Comparison of ENCODE assay signal across 11 cellular contexts in the genomic region with DNA sequence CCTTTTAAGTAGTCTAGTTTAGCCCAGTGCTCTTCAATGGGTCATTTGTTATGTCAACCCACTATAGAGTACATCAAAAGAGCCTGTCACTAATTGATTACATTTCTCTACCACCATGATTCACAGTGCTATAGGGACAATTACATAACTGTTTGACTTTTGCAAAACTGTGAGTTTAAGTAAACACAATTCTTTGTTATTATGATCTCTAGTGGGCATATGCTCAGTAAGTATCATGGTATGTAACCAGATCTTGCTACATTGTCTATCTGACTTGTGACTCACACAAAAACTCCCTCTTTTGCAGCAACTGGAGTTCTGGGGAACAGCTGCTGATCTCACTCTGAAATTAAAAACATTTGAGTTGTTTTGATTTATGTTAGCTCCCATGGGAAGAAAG.
A peak's percentile ranks its signal among the peaks of the same experiment; 100 is the strongest.
DNase-seq lines count a peak whose midpoint lies in the region; ATAC-seq and TF ChIP-seq lines count a peak whose summit lies in the region.
"Had no signal": no experiment of that assay in that cellular context is flagged by ENCODE, and none has a peak within 500 bp of the region (broad histone marks: within the 10 kb centered on the region; RNA-seq: fewer than 3 reads in every experiment).

No MANE protein-coding gene starts in this region.

- H3K4me2 ChIP-seq in PC-3 (ENCODE audit: low read length): peak overlapping the region; percentile 4; the same call in 1 of the 2 replicates

- POLR2A ChIA-PET in A673 (lab: Charles Lee; ENCODE audit: low non-redundant PET): no interaction called here
- POLR2A ChIA-PET in PC-3 (lab: Charles Lee; ENCODE audit: unreplicated experiment): no interaction called here

- BruUV-seq in A673 (replicated peaks; lab: Mats Ljungman, UMichigan): no TSS peak
- BruUV-seq in PC-3 (replicated peaks; lab: Mats Ljungman, UMichigan): no TSS peak

- H3K4me1 ChIP-seq in A673 (ENCODE audit: insufficient read depth, low read length, poor library complexity, severe bottlenecking) (no peaks in the 10 kb centered on the region), PC-3 (ENCODE audit: insufficient read depth, low read length) (peaks cover 18% of the 10 kb centered on the region)

- peak; percentile 7 for DNase-seq in A673 (ENCODE audit: low spot score)
- peak; percentile 88 for DNase-seq in HS-5 (ENCODE audit: low read depth)
- peak; percentile 78 for DNase-seq in PC-3
- peak; percentile 92 for DNase-seq in fibroblast of pulmonary artery (ENCODE audit: low read depth)
- no peak for DNase-seq in substantia nigra (lab: John Stamatoyannopoulos, UW)
- DNase-seq: activated CD4-positive, alpha-beta memory T cell treated with anti-CD3 and anti-CD28 coated beads for 36 hours had no signal

- no peak overlapping the region for H3K4me3 ChIP-seq in A673 (ENCODE audit: low read depth, low read length, poor library complexity, severe bottlenecking)
- H3K4me3 ChIP-seq in PC-3 (ENCODE audit: low read length): no peak overlapping the region
- H3K4me3 ChIP-seq in fibroblast of pulmonary artery (replicated peaks; ENCODE audit: low read depth, low read length): no peak overlapping the region
- H3K4me3 ChIP-seq: esophagus muscularis mucosa had no signal

- H3K9ac ChIP-seq in PC-3 (ENCODE audit: low read length): no peak overlapping the region

- H3K9me3 ChIP-seq in A673 (ENCODE audit: low read depth, low read length, poor library complexity, severe bottlenecking): no peaks in the 10 kb centered on the region
- no peaks in the 10 kb centered on the region for H3K9me3 ChIP-seq in PC-3 (ENCODE audit: low read length)

- ATAC-seq in PC-3: peak; percentile 93
- no peak for ATAC-seq in HG03175 (IDR thresholded peaks at IDR 0.05; ENCODE audit: unreplicated experiment)
- no peak for ATAC-seq in GM19324 (IDR thresholded peaks at IDR 0.05; ENCODE audit: low FRiP score, unreplicated experiment)
- ATAC-seq in GM18520 (IDR thresholded peaks at IDR 0.05; ENCODE audit: unreplicated experiment): no peak

- H3F3A ChIP-seq in PC-3 (ENCODE audit: low read length, unreplicated experiment): no peaks in the 10 kb centered on the region

- CTCF ChIA-PET in A673 (lab: Charles Lee) (no interaction called here), PC-3 (lab: Charles Lee) (no interaction called here)

- H3K27me3 ChIP-seq in A673 (replicated peaks; ENCODE audit: insufficient read depth, low read depth, low read length, poor library complexity) (no peaks in the 10 kb centered on the region), PC-3 (ENCODE audit: low read length) (no peaks in the 10 kb centered on the region)
- H3K27me3 ChIP-seq: esophagus muscularis mucosa had no signal

- H3K79me2 ChIP-seq in PC-3 (ENCODE audit: low read length): no peaks in the 10 kb centered on the region

- H3K36me3 ChIP-seq in A673 (ENCODE audit: insufficient read depth, low read length, poor library complexity, severe bottlenecking) (no peaks in the 10 kb centered on the region), PC-3 (ENCODE audit: low read depth, low read length) (no peaks in the 10 kb centered on the region)
- H3K36me3 ChIP-seq: esophagus muscularis mucosa had no signal

- no peaks in the 10 kb centered on the region for H3K9me2 ChIP-seq in PC-3 (replicated peaks; ENCODE audit: low read length)

- TF ChIP-seq CTCF in A673 (conservative IDR thresholded peaks at IDR 0.05; ENCODE audit: low read depth, low read length) (no peak), PC-3 (conservative IDR thresholded peaks at IDR 0.05; ENCODE audit: low read depth, low read length) (no peak), fibroblast of pulmonary artery (IDR thresholded peaks at IDR 0.05; ENCODE audit: low read length, missing control alignments) (no peak)

- H3K27ac ChIP-seq in A673 (ENCODE audit: low read depth, low read length, poor library complexity, severe bottlenecking) (no peak overlapping the region), PC-3 (ENCODE audit: low read length) (0 out of 2 replicates have a peak overlapping the region, but pooled peaks have one; percentile 3), substantia nigra (ENCODE audit: low read depth, low read length, poor library complexity, severe bottlenecking) (no peak overlapping the region)
- H3K27ac ChIP-seq: C4-2B, esophagus muscularis mucosa had no signal

- no peaks in the 10 kb centered on the region for H4K20me1 ChIP-seq in PC-3 (ENCODE audit: low read length)

- no peak overlapping the region for H2AFZ ChIP-seq in PC-3 (ENCODE audit: low read length)

- intact Hi-C loops in A673 (cut with micrococcal nuclease; ENCODE audit: unreplicated experiment) (no loop called here), PC-3 (cut with micrococcal nuclease) (no loop called here)

Comparison
In these comparisons a context has a peak if more than half of its experiments do, and no peak if none do; other contexts are left out.
1. DNase-seq: peak in A673 (single experiment), HS-5 (single experiment), PC-3 (single experiment) and fibroblast of pulmonary artery (single experiment); none in substantia nigra (0 of 49).